22 cellular contexts compared by ENCODE assay signal in genomic region chr21:28627261-28627660, GRCh38.
DNase-seq lines count a peak whose midpoint lies in the region; ATAC-seq and TF ChIP-seq lines count a peak whose summit lies in the region.
"Had no signal": no experiment of that assay in that cellular context is flagged by ENCODE, and none has a peak within 500 bp of the region (broad histone marks: within the 10 kb centered on the region; RNA-seq: fewer than 3 reads in every experiment).

No MANE protein-coding gene starts in this region.

- H3K4ac ChIP-seq in mesenchymal stem cell (ENCODE audit: low read depth in 1 of 2, low read length in 2 of 2) = no peak overlapping the region

- no peak overlapping the region for H4K8ac ChIP-seq in mesenchymal stem cell (ENCODE audit: low read length)

- H2BK120ac ChIP-seq in mesenchymal stem cell (ENCODE audit: low read depth, low read length) = no peak overlapping the region

- no peak overlapping the region for H3K14ac ChIP-seq in mesenchymal stem cell (ENCODE audit: low read length in 2 of 2)

- no peak overlapping the region for H3K18ac ChIP-seq in mesenchymal stem cell (ENCODE audit: low read depth in 1 of 2, low read length in 2 of 2)

- TF ChIP-seq CTCF in fibroblast of lung (conservative IDR thresholded peaks at IDR 0.05 in 1 of 2, IDR thresholded peaks at IDR 0.05 in 1 of 2; ENCODE audit: low read depth in 1 of 2, low read length in 2 of 2) (no peak), CD14-positive monocyte (IDR thresholded peaks at IDR 0.05) (no peak)

- H3K4me2 ChIP-seq in fibroblast of lung (ENCODE audit: extremely low read depth, insufficient read depth, low read length) (no peak overlapping the region), mesenchymal stem cell (ENCODE audit: low read length, poor library complexity, severe bottlenecking) (no peak overlapping the region)
- H3K4me2 ChIP-seq: BLaER1 had no signal

- 100% methylated on average over 1 of the region's 3 CpGs for WGBS in mesenchymal stem cell

- H4K20me1 ChIP-seq in fibroblast of lung (ENCODE audit: control insufficient read depth, extremely low read depth, insufficient read depth, low read length) = no peaks in the 10 kb centered on the region
- H4K20me1 ChIP-seq: BLaER1 had no signal

- no peaks in the 10 kb centered on the region for H3K4me1 Mint-ChIP-seq in stimulated activated naive B cell treated with anti-CD40 and anti-IgM and Interleukin-4, amounts not matched to agents 10 μg/mL and 1 μg/mL and 100 μg/mL, for 72 hours
- H3K4me1 Mint-ChIP-seq in CD14-positive monocyte = no peaks in the 10 kb centered on the region

- H3K36me3 ChIP-seq in fibroblast of lung (ENCODE audit: control insufficient read depth, insufficient read depth, low read length) = no peaks in the 10 kb centered on the region
- H3K36me3 ChIP-seq in mesenchymal stem cell (ENCODE audit: control insufficient read depth in 1 of 2, insufficient read depth in 2 of 2, low read depth in 1 of 2, low read length in 2 of 2) = no peaks in the 10 kb centered on the region
- H3K36me3 ChIP-seq: BLaER1 had no signal

- H2AK5ac ChIP-seq in mesenchymal stem cell (ENCODE audit: low read length, severe bottlenecking) = no peak overlapping the region

- no peak overlapping the region for H2BK15ac ChIP-seq in mesenchymal stem cell (ENCODE audit: low read depth, poor library complexity, severe bottlenecking)

- peaks cover 3 to 12% of the 10 kb centered on the region in 2 donors for H3K36me3 Mint-ChIP-seq in stimulated activated naive B cell treated with anti-CD40 and anti-IgM and Interleukin-4, amounts not matched to agents 10 μg/mL and 1 μg/mL and 100 μg/mL, for 72 hours
- H3K36me3 Mint-ChIP-seq in CD14-positive monocyte = no peaks in the 10 kb centered on the region

- H3K9me3 ChIP-seq in fibroblast of lung (ENCODE audit: control insufficient read depth, insufficient read depth, low read depth, low read length) = no peaks in the 10 kb centered on the region
- H3K9me3 ChIP-seq in mesenchymal stem cell (ENCODE audit: control insufficient read depth, low read length) = no peaks in the 10 kb centered on the region

- H3K23ac ChIP-seq in mesenchymal stem cell (ENCODE audit: low read length in 2 of 2) = no peak overlapping the region

- H3K27me3 ChIP-seq in fibroblast of lung (ENCODE audit: control insufficient read depth, insufficient read depth, low read length) = no peaks in the 10 kb centered on the region
- H3K27me3 ChIP-seq in mesenchymal stem cell (ENCODE audit: control insufficient read depth in 1 of 2, insufficient read depth in 1 of 2, low read length in 2 of 2) = no peaks in the 10 kb centered on the region
- H3K27me3 ChIP-seq: BLaER1 had no signal

- DNase-seq in AG08395 (ENCODE audit: low spot score) = peak; percentile 37
- no peak for DNase-seq in fibroblast of lung (ENCODE audit: low read depth in 2 of 2)
- DNase-seq in mesenchymal stem cell = no peak
- DNase-seq in NCI-H526 (lab: John Stamatoyannopoulos, UW) = no peak
- DNase-seq in stimulated activated naive B cell treated with anti-CD40 and anti-IgM and Interleukin-4, amounts not matched to agents 10 μg/mL and 1 μg/mL and 100 μg/mL, for 72 hours = no peak
- DNase-seq in GF-D8 (lab: John Stamatoyannopoulos, UW) = no peak
- DNase-seq in CD14-positive monocyte (ENCODE audit: low spot score) = no peak
- DNase-seq: Calu3; CD4-positive, alpha-beta memory T cell; DMS153; KG1; NCI-H1092; NCI-H1436; NCI-H2029; NCI-H2227 treated with DMSO at 0.1 percent for 48 hours; NCI-H510A treated with DMSO at 0.1 percent for 48 hours; NCI-H774; NK-92 treated with Interleukin-12 subunit alpha and Interleukin-12 subunit beta, amount 100 ng/mL, for 24 hours; SIG-M5 had no signal

- H3K79me2 ChIP-seq in fibroblast of lung (ENCODE audit: control insufficient read depth, insufficient read depth, low read length) = no peaks in the 10 kb centered on the region

- no peak overlapping the region for H3K27ac Mint-ChIP-seq in stimulated activated naive B cell treated with anti-CD40 and anti-IgM and Interleukin-4, amounts not matched to agents 10 μg/mL and 1 μg/mL and 100 μg/mL, for 72 hours
- H3K27ac Mint-ChIP-seq in CD14-positive monocyte = no peak overlapping the region

- intact Hi-C loops in CD14-positive monocyte (cut with micrococcal nuclease) = no loop called here

- H3K27ac ChIP-seq in fibroblast of lung (ENCODE audit: insufficient read depth, low read length) (no peak overlapping the region), mesenchymal stem cell (ENCODE audit: low read length, poor library complexity, severe bottlenecking) (no peak overlapping the region)
- H3K27ac ChIP-seq: BLaER1 had no signal

- no peaks in the 10 kb centered on the region for H3K79me1 ChIP-seq in mesenchymal stem cell (replicated peaks; ENCODE audit: low read length, poor library complexity, severe bottlenecking)

- H3K4me3 Mint-ChIP-seq in stimulated activated naive B cell treated with anti-CD40 and anti-IgM and Interleukin-4, amounts not matched to agents 10 μg/mL and 1 μg/mL and 100 μg/mL, for 72 hours = no peak overlapping the region
- H3K4me3 Mint-ChIP-seq in CD14-positive monocyte = no peak overlapping the region

- H3K4me1 ChIP-seq in fibroblast of lung (ENCODE audit: control insufficient read depth, extremely low read depth, insufficient read depth, low read length) (peaks cover 2% of the 10 kb centered on the region), mesenchymal stem cell (ENCODE audit: control insufficient read depth, insufficient read depth, low read depth, low read length) (no peaks in the 10 kb centered on the region)
- H3K4me1 ChIP-seq: BLaER1 had no signal

- H2BK12ac ChIP-seq in mesenchymal stem cell (ENCODE audit: low read length in 2 of 2) = no peak overlapping the region

- H2AFZ ChIP-seq in fibroblast of lung (ENCODE audit: low read length) = peak overlapping the region; percentile 25
- H2AFZ ChIP-seq in mesenchymal stem cell (ENCODE audit: low read depth, low read length) = no peak overlapping the region

- peak; percentile 19 for ATAC-seq in SK-N-SH treated with all-trans-retinoic acid at 6 μM for 48 hours
- ATAC-seq in stimulated activated naive B cell treated with anti-CD40 and anti-IgM and Interleukin-4, amounts not matched to agents 10 μg/mL and 1 μg/mL and 100 μg/mL, for 72 hours (replicated peaks) = no peak
- ATAC-seq: Panc1 had no signal

- H4K91ac ChIP-seq in mesenchymal stem cell (ENCODE audit: low read length) = no peak overlapping the region

- H3K27me3 Mint-ChIP-seq in stimulated activated naive B cell treated with anti-CD40 and anti-IgM and Interleukin-4, amounts not matched to agents 10 μg/mL and 1 μg/mL and 100 μg/mL, for 72 hours = no peaks in the 10 kb centered on the region
- no peaks in the 10 kb centered on the region for H3K27me3 Mint-ChIP-seq in CD14-positive monocyte (ENCODE audit: low read depth in 3 of 3)
- H3K27me3 Mint-ChIP-seq: CD4-positive, alpha-beta memory T cell had no signal

- H3K4me3 ChIP-seq in fibroblast of lung (replicated peaks in 1 of 4; ENCODE audit: control extremely low read depth in 1 of 4, insufficient read depth in 1 of 4, low read depth in 3 of 4, low read length in 4 of 4) (no peak overlapping the region), mesenchymal stem cell (ENCODE audit: insufficient read depth in 1 of 2, low read depth in 1 of 2, low read length in 2 of 2) (peak overlapping the region in 1 of 2 experiments; percentile 32)
- H3K4me3 ChIP-seq: BLaER1 had no signal

- H3K9ac ChIP-seq in fibroblast of lung (ENCODE audit: insufficient read depth, low read length) = no peak overlapping the region
- H3K9ac ChIP-seq in mesenchymal stem cell (ENCODE audit: low read length) = peak overlapping the region; percentile 18
- H3K9ac ChIP-seq: BLaER1 had no signal

- H3K9me3 Mint-ChIP-seq in stimulated activated naive B cell treated with anti-CD40 and anti-IgM and Interleukin-4, amounts not matched to agents 10 μg/mL and 1 μg/mL and 100 μg/mL, for 72 hours = peaks cover 3 to 8% of the 10 kb centered on the region in 2 donors
- H3K9me3 Mint-ChIP-seq in CD14-positive monocyte = peaks cover 0 to 9% (median 2%) of the 10 kb centered on the region in 7 donors

- no peak overlapping the region for H2BK5ac ChIP-seq in mesenchymal stem cell (ENCODE audit: low read depth, low read length, poor library complexity, severe bottlenecking)

TF ChIP-seq in SK-N-SH treated with all-trans-retinoic acid at 6 μM for 48 hours, 23 proteins besides CTCF, POLR2A, EP300 and RAD21:
- TF ChIP-seq ISL1 (CRISPR knock-in tag; IDR thresholded peaks at IDR 0.05) (no peak), CSDC2 (CRISPR knock-in tag; IDR thresholded peaks at IDR 0.05) (no peak), BACH2 (CRISPR knock-in tag; IDR thresholded peaks at IDR 0.05; ENCODE audit: borderline replicate concordance) (no peak), ZNF8 (CRISPR knock-in tag; IDR thresholded peaks at IDR 0.05) (no peak)
